ENCODE assay signal across 1 cellular context in genomic region chr1:243471754-243472725, GRCh38.
TF ChIP-seq lines count a peak whose summit lies in the region.

No MANE protein-coding gene starts in this region.

TF ChIP-seq in WTC11, 78 proteins besides CTCF, POLR2A, EP300 and RAD21 (continued from another document):
- TF ChIP-seq ZNF532 (CRISPR knock-in tag; IDR thresholded peaks at IDR 0.05; ENCODE audit: borderline replicate concordance) (no peak), NR2C2 (CRISPR knock-in tag; IDR thresholded peaks at IDR 0.05) (no peak)
- TF ChIP-seq, protein P1, sequence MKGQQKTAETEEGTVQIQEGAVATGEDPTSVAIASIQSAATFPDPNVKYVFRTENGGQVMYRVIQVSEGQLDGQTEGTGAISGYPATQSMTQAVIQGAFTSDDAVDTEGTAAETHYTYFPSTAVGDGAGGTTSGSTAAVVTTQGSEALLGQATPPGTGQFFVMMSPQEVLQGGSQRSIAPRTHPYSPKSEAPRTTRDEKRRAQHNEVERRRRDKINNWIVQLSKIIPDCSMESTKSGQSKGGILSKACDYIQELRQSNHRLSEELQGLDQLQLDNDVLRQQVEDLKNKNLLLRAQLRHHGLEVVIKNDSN (CRISPR knock-in tag; IDR thresholded peaks at IDR 0.05), result no peak
